17 cellular contexts compared by ENCODE assay signal in the genomic region with DNA sequence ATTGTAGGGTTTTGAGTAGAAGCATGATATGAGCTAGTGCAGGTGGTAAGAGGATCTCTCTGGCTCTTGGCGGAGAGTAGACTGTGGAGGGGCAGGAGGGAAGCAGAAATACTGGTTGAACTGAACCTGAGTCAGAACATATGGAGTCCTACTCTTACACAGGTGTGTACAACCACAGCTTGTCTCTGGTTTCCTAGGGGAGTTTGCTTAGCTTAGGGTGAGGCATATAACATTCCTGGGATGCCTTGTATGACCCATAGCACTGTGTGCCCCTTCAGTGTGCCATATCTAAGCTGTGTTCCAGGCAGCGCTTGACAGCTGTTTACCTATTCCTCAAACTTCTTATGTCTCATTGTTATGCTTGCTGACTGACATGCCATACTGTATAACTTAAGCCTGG.
"Had no signal": no experiment of that assay in that cellular context is flagged by ENCODE, and none has a peak within 500 bp of the region (broad histone marks: within the 10 kb centered on the region; RNA-seq: fewer than 3 reads in every experiment).

No MANE protein-coding gene starts in this region.

- H3K27ac Mint-ChIP-seq: activated T-helper 17 cell treated with anti-CD3 and anti-CD28 coated beads, Interleukin-2, amount 50 U/mL, for 72 hours; immature natural killer cell; memory B cell; natural killer cell treated with Interleukin-12 subunit alpha and Interleukin-12 subunit beta and Interleukin-15 and Interleukin-18, amount 100 ng/mL, for 72 hours; stimulated activated naive CD8-positive, alpha-beta T cell treated with anti-CD3 and anti-CD28 coated beads, Interleukin-15, Interleukin-2, amounts not matched to agents 100 ng/mL and 50 ng/mL, for 24 hours had no signal

- H3K4me3 ChIP-seq: testis had no signal

- H3K4me1 ChIP-seq: testis had no signal

- ATAC-seq: activated T-helper 17 cell treated with anti-CD3 and anti-CD28 coated beads, Interleukin-2, amount 50 U/mL, for 72 hours; left cardiac atrium; natural killer cell treated with Interleukin-12 subunit alpha and Interleukin-12 subunit beta and Interleukin-15 and Interleukin-18, amount 100 ng/mL, for 72 hours had no signal

- H3K27me3 Mint-ChIP-seq: central memory CD8-positive, alpha-beta T cell; natural killer cell treated with Interleukin-12 subunit alpha and Interleukin-12 subunit beta and Interleukin-15 and Interleukin-18, amount 100 ng/mL, for 72 hours; stimulated activated naive CD8-positive, alpha-beta T cell treated with anti-CD3 and anti-CD28 coated beads, Interleukin-15, Interleukin-2, amounts not matched to agents 100 ng/mL and 50 ng/mL, for 24 hours had no signal

- H3K36me3 Mint-ChIP-seq: immature natural killer cell; memory B cell; natural killer cell treated with Interleukin-12 subunit alpha and Interleukin-12 subunit beta and Interleukin-15 and Interleukin-18, amount 100 ng/mL, for 72 hours had no signal

- H3K4me3 Mint-ChIP-seq: activated T-helper 17 cell treated with anti-CD3 and anti-CD28 coated beads, Interleukin-2, amount 50 U/mL, for 72 hours; central memory CD8-positive, alpha-beta T cell; immature natural killer cell; memory B cell; natural killer cell treated with Interleukin-12 subunit alpha and Interleukin-12 subunit beta and Interleukin-15 and Interleukin-18, amount 100 ng/mL, for 72 hours; stimulated activated naive CD8-positive, alpha-beta T cell treated with anti-CD3 and anti-CD28 coated beads, Interleukin-15, Interleukin-2, amounts not matched to agents 100 ng/mL and 50 ng/mL, for 24 hours had no signal

- DNase-seq: activated CD4-positive, alpha-beta T cell treated with anti-CD3 and anti-CD28 coated beads, Interleukin-2, amount 50 U/mL, for 1 hour; activated naive CD4-positive, alpha-beta T cell treated with anti-CD3 and anti-CD28 coated beads, Interleukin-2, amount 50 U/mL, for 16 hours; activated T-cell treated with anti-CD3 and anti-CD28 coated beads for 4 hours; cortex of kidney; effector CD8-positive, alpha-beta T cell; erythroblast; immature natural killer cell; left cardiac atrium; occipital lobe; stimulated activated CD4-positive, alpha-beta T cell treated with anti-CD3 and anti-CD28 coated beads, Interleukin-15, amount 100 ng/mL, for 24 hours; stimulated activated CD4-positive, alpha-beta T cell treated with anti-CD3 and anti-CD28 coated beads, Interleukin-4, amount 100 ng/mL, for 24 hours; testis had no signal

- H3K4me1 Mint-ChIP-seq: activated T-helper 17 cell treated with anti-CD3 and anti-CD28 coated beads, Interleukin-2, amount 50 U/mL, for 72 hours; central memory CD8-positive, alpha-beta T cell; immature natural killer cell; memory B cell had no signal

- H3K27ac ChIP-seq: testis had no signal

- H3K9me3 ChIP-seq: testis had no signal

- H3K9me3 Mint-ChIP-seq: activated T-helper 17 cell treated with anti-CD3 and anti-CD28 coated beads, Interleukin-2, amount 50 U/mL, for 72 hours; central memory CD8-positive, alpha-beta T cell; stimulated activated naive CD8-positive, alpha-beta T cell treated with anti-CD3 and anti-CD28 coated beads, Interleukin-15, Interleukin-2, amounts not matched to agents 100 ng/mL and 50 ng/mL, for 24 hours had no signal

- H3K27me3 ChIP-seq: testis had no signal
